ENCODE assay signal across 11 cellular contexts in genomic region chr12:49138999-49139398, GRCh38. TPM values are rescaled to one million over a fixed set of nuclear protein-coding genes. Genes with fewer than 3 reads are reported as not detected.
"Had no signal": no experiment of that assay in that cellular context is flagged by ENCODE, and none has a peak within 500 bp of the region (broad histone marks: within the 10 kb centered on the region; RNA-seq: fewer than 3 reads in every experiment).

No MANE protein-coding gene starts in this region.

- H3K27ac ChIP-seq: HL-60 had no signal

- FAIRE-seq: H1, H54, HepG2 had no signal

- H3K27me3 Mint-ChIP-seq: IgD-negative memory B cell had no signal

- H3K9me3 Mint-ChIP-seq: GM23338, HFFc6, IgD-negative memory B cell had no signal

- ATAC-seq: GM23338, HepG2 had no signal

- H3K4me1 Mint-ChIP-seq: GM23338 had no signal

- DNase-seq: H9, HCEC 1CT, HFFc6, KG1 had no signal

- H3K4me3 Mint-ChIP-seq: GM23338, H9, HFFc6 had no signal

- H3K4me3 ChIP-seq: GM23338 had no signal

- H3K27ac Mint-ChIP-seq: GM23338, HFFc6, IgD-negative memory B cell had no signal

RNA-seq across cellular contexts. Expression of gene DHH, which starts 44.4 kb away (rescaled TPM):
- total RNA-seq: GM23338, HepG2, HT1080 had no signal
